Comparison of ENCODE assay signal across 8 cellular contexts in genomic region chr6:131909408-131910218, GRCh38. TPM values are rescaled to one million over a fixed set of nuclear protein-coding genes. Genes with fewer than 3 reads are reported as not detected.
A peak's percentile ranks its signal among the peaks of the same experiment; 100 is the strongest.
DNase-seq lines count a peak whose midpoint lies in the region; ATAC-seq and TF ChIP-seq lines count a peak whose summit lies in the region.

No MANE protein-coding gene starts in this region.

- H3K27ac ChIP-seq in trophoblast cell (ENCODE audit: low read depth, low read length): no peak overlapping the region
- H3K27ac ChIP-seq in vagina: no peak overlapping the region

- no peak overlapping the region for H2AK5ac ChIP-seq in trophoblast cell (ENCODE audit: low read length)

- H3K18ac ChIP-seq in trophoblast cell (ENCODE audit: low read length): no peak overlapping the region

- no peak overlapping the region for H2AFZ ChIP-seq in trophoblast cell (ENCODE audit: insufficient read depth, low read length, poor library complexity)

- H3K9ac ChIP-seq in trophoblast cell (ENCODE audit: low read length): no peak overlapping the region

- in situ Hi-C loops in KBM-7 (cut with MboI; ENCODE audit: low pct_unique_long_range_greater_than_20kb, low sequenced_read_pairs): loop anchor here (25.0 kb wide), 1 partner anchor 222 kb away; no protein-coding TSS in a partner anchor

- H3K79me2 ChIP-seq in trophoblast cell (ENCODE audit: control insufficient read depth, insufficient read depth, low read length, poor library complexity): no peaks in the 10 kb centered on the region

- H3K4me1 Mint-ChIP-seq in activated T-helper 2 cell treated with anti-CD3 and anti-CD28 coated beads, Interferon-gamma antibody, Interleukin-2, Interleukin-4, amounts not matched to agents 10 μg/mL and 5 μg/mL and 100 μg/mL, durations not matched to agents 14 hours and 24 hours and 36 hours (ENCODE audit: low read depth): peaks cover 30% of the 10 kb centered on the region

- no CpG with 5 or more reads among the region's 4 CpGs for WGBS in trophoblast cell (ENCODE audit: extremely low coverage, insufficient coverage, insufficient read length)

- no peaks in the 10 kb centered on the region for H3K27me3 ChIP-seq in trophoblast cell (ENCODE audit: insufficient read depth, low read length)
- no peaks in the 10 kb centered on the region for H3K27me3 ChIP-seq in vagina

- no peak overlapping the region for H2BK120ac ChIP-seq in trophoblast cell (ENCODE audit: insufficient read depth, low read length, poor library complexity)

- H3K36me3 ChIP-seq in trophoblast cell (ENCODE audit: control insufficient read depth in 1 of 2, insufficient read depth in 2 of 2, low read length in 2 of 2): no peaks in the 10 kb centered on the region
- H3K36me3 ChIP-seq in vagina: no peaks in the 10 kb centered on the region

- H3K4me3 ChIP-seq in trophoblast cell (ENCODE audit: low read depth, low read length) (no peak overlapping the region), vagina (no peak overlapping the region)

- H3K9me3 Mint-ChIP-seq in activated T-helper 2 cell treated with anti-CD3 and anti-CD28 coated beads, Interferon-gamma antibody, Interleukin-2, Interleukin-4, amounts not matched to agents 10 μg/mL and 5 μg/mL and 100 μg/mL, durations not matched to agents 14 hours and 24 hours and 36 hours: no peaks in the 10 kb centered on the region

- H3K4me1 ChIP-seq in trophoblast cell (ENCODE audit: control insufficient read depth in 1 of 2, insufficient read depth in 2 of 2, low read length in 2 of 2) (no peaks in the 10 kb centered on the region), vagina (no peaks in the 10 kb centered on the region)

- TF ChIP-seq POLR2A in vagina (IDR thresholded peaks at IDR 0.05): no peak

- H3K9me3 ChIP-seq in trophoblast cell (ENCODE audit: insufficient read depth, low read depth, low read length) (no peaks in the 10 kb centered on the region), vagina (no peaks in the 10 kb centered on the region)

- H2BK12ac ChIP-seq in trophoblast cell (ENCODE audit: low read length): no peak overlapping the region

- H4K91ac ChIP-seq in trophoblast cell (ENCODE audit: low read depth, low read length): no peak overlapping the region

- DNase-seq in GF-D8 (lab: John Stamatoyannopoulos, UW) (peak; percentile 69), KBM-7 (peak; percentile 68), SHP77 (lab: John Stamatoyannopoulos, UW) (peak; percentile 59 to 64), foreskin melanocyte (peak; percentile 60), trophoblast cell (peak; percentile 64 to 95), vagina (ENCODE audit: extremely low spot score in 2 of 2) (no peak)
- DNase-seq in activated T-helper 2 cell treated with anti-CD3 and anti-CD28 coated beads, Interferon-gamma antibody, Interleukin-2, Interleukin-4, amounts not matched to agents 10 μg/mL and 5 μg/mL and 100 μg/mL, durations not matched to agents 14 hours and 24 hours and 36 hours (ENCODE audit: low spot score): peak; percentile 66

- intact Hi-C loops in activated T-helper 2 cell treated with anti-CD3 and anti-CD28 coated beads, Interferon-gamma antibody, Interleukin-2, Interleukin-4, amounts not matched to agents 10 μg/mL and 5 μg/mL and 100 μg/mL, durations not matched to agents 14 hours and 24 hours and 36 hours (cut with micrococcal nuclease): loop anchor here (1.0 to 10.0 kb wide), 7 partner anchors 14 to 847 kb away; partner anchors contain the start of genes ENPP1, EPB41L2 and MED23
- intact Hi-C loops in vagina (cut with DNase I): no loop called here

- no peak overlapping the region for H3K4me2 ChIP-seq in trophoblast cell (ENCODE audit: low read length)

- H4K12ac ChIP-seq in trophoblast cell (ENCODE audit: low read depth, low read length): no peak overlapping the region

- ATAC-seq in GM21737 (IDR thresholded peaks at IDR 0.05; ENCODE audit: unreplicated experiment): peak; percentile 90

- H3K4ac ChIP-seq in trophoblast cell (ENCODE audit: low read depth, low read length): no peak overlapping the region

- no peaks in the 10 kb centered on the region for H3K79me1 ChIP-seq in trophoblast cell (ENCODE audit: low read length)

- H3K4me3 Mint-ChIP-seq in activated T-helper 2 cell treated with anti-CD3 and anti-CD28 coated beads, Interferon-gamma antibody, Interleukin-2, Interleukin-4, amounts not matched to agents 10 μg/mL and 5 μg/mL and 100 μg/mL, durations not matched to agents 14 hours and 24 hours and 36 hours (ENCODE audit: low read depth): no peak overlapping the region

- no peak overlapping the region for H2BK5ac ChIP-seq in trophoblast cell (ENCODE audit: low read depth, low read length, poor library complexity)

- H3K14ac ChIP-seq in trophoblast cell (ENCODE audit: low read length): no peak overlapping the region

- H3K27me3 Mint-ChIP-seq in activated T-helper 2 cell treated with anti-CD3 and anti-CD28 coated beads, Interferon-gamma antibody, Interleukin-2, Interleukin-4, amounts not matched to agents 10 μg/mL and 5 μg/mL and 100 μg/mL, durations not matched to agents 14 hours and 24 hours and 36 hours (ENCODE audit: low read depth): peaks cover 29% of the 10 kb centered on the region

- H3K23ac ChIP-seq in trophoblast cell (ENCODE audit: low read length): no peak overlapping the region

- no peaks in the 10 kb centered on the region for H3K36me3 Mint-ChIP-seq in activated T-helper 2 cell treated with anti-CD3 and anti-CD28 coated beads, Interferon-gamma antibody, Interleukin-2, Interleukin-4, amounts not matched to agents 10 μg/mL and 5 μg/mL and 100 μg/mL, durations not matched to agents 14 hours and 24 hours and 36 hours (ENCODE audit: low read depth)

- H4K8ac ChIP-seq in trophoblast cell (ENCODE audit: low read depth, low read length): no peak overlapping the region

- peak; percentile 75 to 87 (median 80) for TF ChIP-seq CTCF in vagina (IDR thresholded peaks at IDR 0.05)

- peak overlapping the region; percentile 67 for H3K27ac Mint-ChIP-seq in activated T-helper 2 cell treated with anti-CD3 and anti-CD28 coated beads, Interferon-gamma antibody, Interleukin-2, Interleukin-4, amounts not matched to agents 10 μg/mL and 5 μg/mL and 100 μg/mL, durations not matched to agents 14 hours and 24 hours and 36 hours

RNA-seq across cellular contexts. Expression of gene CCN2, which starts 41.6 kb away (rescaled TPM):
- not detected in 2 replicates for total RNA-seq in activated T-helper 2 cell treated with anti-CD3 and anti-CD28 coated beads, Interferon-gamma antibody, Interleukin-2, Interleukin-4, amounts not matched to agents 10 μg/mL and 5 μg/mL and 100 μg/mL, durations not matched to agents 14 hours and 24 hours and 36 hours
- polyA plus RNA-seq in trophoblast cell (2013): 48.1 and 53.3 TPM in 2 replicates
- total RNA-seq in vagina: 118 TPM

Comparison
In these comparisons a context has a peak if more than half of its experiments do, and no peak if none do; other contexts are left out.
1. DNase-seq: peak in GF-D8 (single experiment), KBM-7 (single experiment), SHP77 (2 of 2), activated T-helper 2 cell treated with anti-CD3 and anti-CD28 coated beads, Interferon-gamma antibody, Interleukin-2, Interleukin-4, amounts not matched to agents 10 μg/mL and 5 μg/mL and 100 μg/mL, durations not matched to agents 14 hours and 24 hours and 36 hours (single experiment), foreskin melanocyte (single experiment) and trophoblast cell (2 of 2); none in vagina (0 of 2).
2. RNA of gene CCN2, which starts 41.6 kb away (total RNA-seq): 118 TPM in vagina (single experiment); not detected in activated T-helper 2 cell treated with anti-CD3 and anti-CD28 coated beads, Interferon-gamma antibody, Interleukin-2, Interleukin-4, amounts not matched to agents 10 μg/mL and 5 μg/mL and 100 μg/mL, durations not matched to agents 14 hours and 24 hours and 36 hours; every median in the first group is over 100 times any median in the second.